Comparison of ENCODE assay signal across 1 cellular context in genomic region chr18:36327352-36328316, GRCh38.
TF ChIP-seq lines count a peak whose summit lies in the region.

No MANE protein-coding gene starts in this region.

TF ChIP-seq in GM12878, 131 proteins besides CTCF, POLR2A, EP300 and RAD21 (continued from another document):
- TF ChIP-seq, protein P1, sequence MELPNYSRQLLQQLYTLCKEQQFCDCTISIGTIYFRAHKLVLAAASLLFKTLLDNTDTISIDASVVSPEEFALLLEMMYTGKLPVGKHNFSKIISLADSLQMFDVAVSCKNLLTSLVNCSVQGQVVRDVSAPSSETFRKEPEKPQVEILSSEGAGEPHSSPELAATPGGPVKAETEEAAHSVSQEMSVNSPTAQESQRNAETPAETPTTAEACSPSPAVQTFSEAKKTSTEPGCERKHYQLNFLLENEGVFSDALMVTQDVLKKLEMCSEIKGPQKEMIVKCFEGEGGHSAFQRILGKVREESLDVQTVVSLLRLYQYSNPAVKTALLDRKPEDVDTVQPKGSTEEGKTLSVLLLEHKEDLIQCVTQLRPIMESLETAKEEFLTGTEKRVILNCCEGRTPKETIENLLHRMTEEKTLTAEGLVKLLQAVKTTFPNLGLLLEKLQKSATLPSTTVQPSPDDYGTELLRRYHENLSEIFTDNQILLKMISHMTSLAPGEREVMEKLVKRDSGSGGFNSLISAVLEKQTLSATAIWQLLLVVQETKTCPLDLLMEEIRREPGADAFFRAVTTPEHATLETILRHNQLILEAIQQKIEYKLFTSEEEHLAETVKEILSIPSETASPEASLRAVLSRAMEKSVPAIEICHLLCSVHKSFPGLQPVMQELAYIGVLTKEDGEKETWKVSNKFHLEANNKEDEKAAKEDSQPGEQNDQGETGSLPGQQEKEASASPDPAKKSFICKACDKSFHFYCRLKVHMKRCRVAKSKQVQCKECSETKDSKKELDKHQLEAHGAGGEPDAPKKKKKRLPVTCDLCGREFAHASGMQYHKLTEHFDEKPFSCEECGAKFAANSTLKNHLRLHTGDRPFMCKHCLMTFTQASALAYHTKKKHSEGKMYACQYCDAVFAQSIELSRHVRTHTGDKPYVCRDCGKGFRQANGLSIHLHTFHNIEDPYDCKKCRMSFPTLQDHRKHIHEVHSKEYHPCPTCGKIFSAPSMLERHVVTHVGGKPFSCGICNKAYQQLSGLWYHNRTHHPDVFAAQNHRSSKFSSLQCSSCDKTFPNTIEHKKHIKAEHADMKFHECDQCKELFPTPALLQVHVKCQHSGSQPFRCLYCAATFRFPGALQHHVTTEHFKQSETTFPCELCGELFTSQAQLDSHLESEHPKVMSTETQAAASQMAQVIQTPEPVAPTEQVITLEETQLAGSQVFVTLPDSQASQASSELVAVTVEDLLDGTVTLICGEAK (IDR thresholded peaks at IDR 0.05; ENCODE audit: borderline replicate concordance) = peak; percentile 95
- TF ChIP-seq ATF7 (IDR thresholded peaks at IDR 0.05; ENCODE audit: low read depth) (peak; percentile 11; the same call in 1 of the 2 replicates), ZNF217 (IDR thresholded peaks at IDR 0.05) (no peak)
